27 cellular contexts compared by ENCODE assay signal in the genomic region with DNA sequence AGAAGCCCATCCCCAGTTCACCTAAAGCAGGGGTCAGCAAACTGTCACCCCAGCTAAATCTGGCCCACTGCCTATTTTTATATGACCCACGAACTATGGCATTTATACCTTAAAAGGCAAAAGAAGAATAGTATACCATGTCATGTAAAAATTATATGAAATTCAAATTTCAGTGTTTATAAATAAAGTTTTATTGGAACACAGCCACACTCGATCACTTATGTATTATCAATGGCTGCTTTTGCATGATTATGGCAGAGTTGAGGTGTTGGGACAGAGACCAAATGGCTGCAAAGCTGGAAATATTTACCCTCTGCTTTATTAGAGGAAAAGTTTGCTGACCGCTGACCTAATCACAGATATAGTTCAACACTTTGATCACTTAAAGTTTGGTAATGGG.
"Had no signal": no experiment of that assay in that cellular context is flagged by ENCODE, and none has a peak within 500 bp of the region (broad histone marks: within the 10 kb centered on the region; RNA-seq: fewer than 3 reads in every experiment).

No MANE protein-coding gene starts in this region.

- H3K27me3 ChIP-seq: stomach, suprapubic skin, testis, thyroid gland, tibial artery, tibial nerve, transverse colon, upper lobe of left lung, upper lobe of right lung, uterus, vagina had no signal

- H3K4me3 ChIP-seq: stomach, suprapubic skin, testis, thoracic aorta, thyroid gland, tibial artery, tibial nerve, transverse colon, upper lobe of left lung, upper lobe of right lung, uterus, vagina had no signal

- ATAC-seq: stimulated activated effector memory CD8-positive, alpha-beta T cell treated with anti-CD3 and anti-CD28 coated beads, Interleukin-12 subunit alpha, Interleukin-12 subunit beta, amount 100 ng/mL, for 72 hours; stimulated activated memory B cell treated with anti-CD40 and anti-IgM and Interleukin-4, amounts not matched to agents 10 μg/mL and 1 μg/mL and 100 μg/mL, for 72 hours; stimulated activated naive B cell treated with anti-CD40 and anti-IgM and Interleukin-4, amounts not matched to agents 10 μg/mL and 1 μg/mL and 100 μg/mL, for 72 hours; stimulated activated naive CD8-positive, alpha-beta T cell treated with anti-CD3 and anti-CD28 coated beads, Interleukin-15, amount 100 ng/mL, for 72 hours; stimulated activated naive CD8-positive, alpha-beta T cell treated with anti-CD3 and anti-CD28 coated beads, Interleukin-15, Interleukin-2, amounts not matched to agents 100 U/mL and 50 U/mL, for 24 hours; upper lobe of right lung had no signal

- H3K27ac ChIP-seq: stomach, suprapubic skin, testis, thoracic aorta, thyroid gland, tibial artery, transverse colon, upper lobe of left lung, upper lobe of right lung, uterus, vagina had no signal

- H3K4me1 ChIP-seq: stomach, suprapubic skin, testis, thyroid gland, tibial artery, tibial nerve, transverse colon, upper lobe of left lung, upper lobe of right lung, uterus, vagina had no signal

- DNase-seq: stimulated activated CD4-positive, alpha-beta T cell treated with anti-CD3 and anti-CD28 coated beads, Interleukin-2, amount 100 ng/mL, for 48 hours; stimulated activated CD4-positive, alpha-beta T cell treated with anti-CD3 and anti-CD28 coated beads, Interleukin-4, amount 100 ng/mL, for 1 hour; stimulated activated CD4-positive, alpha-beta T cell treated with anti-CD3 and anti-CD28 coated beads, Interleukin-4, amount 100 ng/mL, for 24 hours; stimulated activated CD4-positive, alpha-beta T cell treated with anti-CD3 and anti-CD28 coated beads, Interleukin-4, amount 100 ng/mL, for 4 hours; stimulated activated CD8-positive, alpha-beta memory T cell treated with anti-CD3 and anti-CD28 coated beads, Interleukin-4, amount 100 ng/mL, for 48 hours; stimulated activated naive B cell treated with anti-CD40 and anti-IgM and Interleukin-4, amounts not matched to agents 10 μg/mL and 1 μg/mL and 100 μg/mL, for 72 hours; stimulated activated naive CD4-positive, alpha-beta T cell; stimulated activated naive CD4-positive, alpha-beta T cell treated with Interleukin-2 at 50 U/mL for 16 hours; stimulated activated naive CD8-positive, alpha-beta T cell treated with anti-CD3 and anti-CD28 coated beads, Interleukin-15, amount 100 ng/mL, for 72 hours; stimulated activated naive CD8-positive, alpha-beta T cell treated with anti-CD3 and anti-CD28 coated beads, Interleukin-15, Interleukin-2, amounts not matched to agents 100 U/mL and 50 U/mL, for 24 hours; stomach; substantia nigra; testis; thyroid gland; tibial artery; transverse colon; trophoblast cell; upper lobe of left lung; upper lobe of right lung; uterus had no signal

- H3K9me3 ChIP-seq: stomach, suprapubic skin, testis, thoracic aorta, thyroid gland, tibial artery, tibial nerve, transverse colon, upper lobe of left lung, upper lobe of right lung, uterus, vagina had no signal

- FAIRE-seq: urothelium cell line had no signal

- H3K36me3 ChIP-seq: stomach, suprapubic skin, thoracic aorta, thyroid gland, tibial artery, tibial nerve, transverse colon, upper lobe of left lung, upper lobe of right lung, uterus, vagina had no signal
